Comparison of ENCODE assay signal across 33 cellular contexts in genomic region chr3:194053136-194053535, GRCh38.
"Had no signal": no experiment of that assay in that cellular context is flagged by ENCODE, and none has a peak within 500 bp of the region (broad histone marks: within the 10 kb centered on the region; RNA-seq: fewer than 3 reads in every experiment).

No MANE protein-coding gene starts in this region.

- H3K27ac Mint-ChIP-seq: activated CD4-positive, alpha-beta memory T cell treated with anti-CD3 and anti-CD28 coated beads, Interleukin-2, amount 10 ng/mL, durations not matched to agents 7 days and 5 days; activated CD8-positive, alpha-beta memory T cell treated with anti-CD3 and anti-CD28 coated beads, Interleukin-2, amount 10 ng/mL, durations not matched to agents 7 days and 5 days; activated naive CD8-positive, alpha-beta T cell treated with anti-CD3 and anti-CD28 coated beads for 36 hours had no signal

- ATAC-seq: activated CD8-positive, alpha-beta memory T cell treated with anti-CD3 and anti-CD28 coated beads, Interleukin-2, amount 10 ng/mL, durations not matched to agents 7 days and 5 days had no signal

- H3K4me3 Mint-ChIP-seq: activated CD4-positive, alpha-beta memory T cell treated with anti-CD3 and anti-CD28 coated beads, Interleukin-2, amount 10 ng/mL, durations not matched to agents 7 days and 5 days; activated CD8-positive, alpha-beta memory T cell treated with anti-CD3 and anti-CD28 coated beads, Interleukin-2, amount 10 ng/mL, durations not matched to agents 7 days and 5 days; activated naive CD8-positive, alpha-beta T cell treated with anti-CD3 and anti-CD28 coated beads for 36 hours had no signal

- DNase-seq: activated CD4-positive, alpha-beta memory T cell treated with anti-CD3 and anti-CD28 coated beads, Interleukin-2, amount 10 ng/mL, durations not matched to agents 7 days and 5 days; activated CD4-positive, alpha-beta T cell treated with anti-CD3 and anti-CD28 coated beads for 1 hour; activated CD4-positive, alpha-beta T cell treated with anti-CD3 and anti-CD28 coated beads for 48 hours; activated CD4-positive, CD25-positive, alpha-beta regulatory T cell; activated CD8-positive, alpha-beta memory T cell treated with anti-CD3 and anti-CD28 coated beads for 24 hours; activated CD8-positive, alpha-beta memory T cell treated with anti-CD3 and anti-CD28 coated beads, Interleukin-2, amount 10 ng/mL, durations not matched to agents 7 days and 5 days; activated CD8-positive, alpha-beta memory T cell treated with anti-CD3 and anti-CD28 coated beads, Interleukin-2, amount 50 U/mL, for 48 hours; activated effector memory CD4-positive, alpha-beta T cell treated with anti-CD3 and anti-CD28 coated beads, Interleukin-2, amount 50 U/mL, for 16 hours; activated naive CD4-positive, alpha-beta T cell; activated naive CD4-positive, alpha-beta T cell treated with anti-CD3 and anti-CD28 coated beads, Interleukin-2, amount 50 U/mL, for 16 hours; activated naive CD8-positive, alpha-beta T cell treated with anti-CD3 and anti-CD28 coated beads for 36 hours; activated T-cell treated with anti-CD3 and anti-CD28 coated beads, Interleukin-2, amount 50 U/mL, for 48 hours; amniotic stem cell; aorta; brain microvascular endothelial cell; central memory CD4-positive, alpha-beta T cell; Kasumi-1; MG63; NCI-H1092; NCI-H146; NCI-H187; NCI-H2029 treated with DMSO at 0.1 percent for 48 hours; NCI-H2107; NCI-H2171; NCI-H2227 treated with DMSO at 0.1 percent for 48 hours; NCI-H510A treated with DMSO at 0.1 percent for 48 hours; NCI-H526 treated with DMSO at 0.1 percent for 48 hours; NCI-H774; PC-9; SHP77; SJCRH30; T1000; WERI-Rb-1 had no signal
